Comparison of ENCODE assay signal across 8 cellular contexts in the genomic region with DNA sequence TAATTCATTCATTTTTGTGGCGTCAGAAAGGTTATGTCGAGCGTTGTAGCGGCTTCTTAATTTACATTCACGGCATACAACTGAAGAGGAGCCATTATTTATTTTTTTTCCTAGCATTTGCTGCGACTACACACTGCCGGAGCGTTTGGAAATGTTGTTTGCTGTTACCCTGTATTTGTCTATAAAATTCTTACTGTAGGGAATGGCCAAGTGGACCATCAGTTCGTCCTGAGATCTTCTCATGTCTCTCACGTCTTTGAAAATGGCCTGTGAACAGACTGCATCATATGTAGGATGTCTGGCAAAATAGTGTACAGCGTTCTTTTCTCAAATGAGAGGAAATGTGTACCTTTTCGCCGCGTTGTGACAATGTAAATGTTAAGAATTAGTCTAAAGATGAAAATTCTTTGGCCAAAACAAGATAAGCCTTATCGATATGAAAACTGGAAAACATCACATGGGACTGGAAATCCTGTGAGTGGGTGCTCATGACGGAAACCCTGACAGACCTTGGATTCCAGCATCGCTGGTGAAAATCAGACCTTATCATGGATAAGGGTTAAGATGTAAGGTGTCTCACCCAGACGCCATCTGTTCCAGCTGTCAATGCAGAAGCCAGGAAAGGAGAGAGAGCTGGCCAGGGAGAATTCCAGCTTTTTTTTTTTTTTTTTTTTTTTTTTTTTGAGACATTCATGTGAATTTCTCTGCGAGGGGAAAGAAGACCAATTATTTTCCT. TPM values are rescaled to one million over a fixed set of nuclear protein-coding genes. Genes with fewer than 3 reads are reported as not detected.
DNase-seq lines count a peak whose midpoint lies in the region; ATAC-seq and TF ChIP-seq lines count a peak whose summit lies in the region.

No MANE protein-coding gene starts in this region.

- H3K4me3 ChIP-seq in adipocyte (ENCODE audit: low read length): peak overlapping the region; percentile 95
- peak overlapping the region; percentile 56 to 83 (median 63) for H3K4me3 ChIP-seq in right lobe of liver
- H3K4me3 ChIP-seq in transverse colon: peak overlapping the region; percentile 72 to 99 (median 86)

- ATAC-seq in stimulated activated naive CD8-positive, alpha-beta T cell treated with anti-CD3 and anti-CD28 coated beads, Interleukin-15, Interleukin-2, amounts not matched to agents 100 U/mL and 50 U/mL, for 24 hours: no peak
- ATAC-seq in right lobe of liver (no peak), HG02798 (IDR thresholded peaks at IDR 0.05; ENCODE audit: poor library complexity, unreplicated experiment) (no peak), left lobe of liver (no peak), GM18868 (IDR thresholded peaks at IDR 0.05; ENCODE audit: unreplicated experiment) (no peak)

- H3K27me3 ChIP-seq in adipocyte (replicated peaks; ENCODE audit: control insufficient read depth, insufficient read depth, low read length): no peaks in the 10 kb centered on the region
- H3K27me3 ChIP-seq in right lobe of liver: no peaks in the 10 kb centered on the region
- no peaks in the 10 kb centered on the region for H3K27me3 ChIP-seq in transverse colon

- in situ Hi-C loops in transverse colon (cut with MboI; ENCODE audit: low pct_ligation_motif_present in 1 of 4, low pct_unique_long_range_greater_than_20kb in 1 of 4, low sequenced_read_pairs in 3 of 4): no loop called here

- no peak for DNase-seq in stimulated activated naive CD8-positive, alpha-beta T cell treated with anti-CD3 and anti-CD28 coated beads, Interleukin-15, Interleukin-2, amounts not matched to agents 100 U/mL and 50 U/mL, for 24 hours
- DNase-seq in adipocyte (ENCODE audit: low read depth) (peak; percentile 13), right lobe of liver (no peak), transverse colon (no peak), left lobe of liver (ENCODE audit: low spot score) (no peak)

- H3K4me1 ChIP-seq in adipocyte (ENCODE audit: control insufficient read depth, insufficient read depth, low read length) (peaks cover 36% of the 10 kb centered on the region), right lobe of liver (peaks cover 0 to 10% (median 0%) of the 10 kb centered on the region in 4 donors), transverse colon (peaks cover 0 to 38% (median 13%) of the 10 kb centered on the region in 4 donors)

- peaks cover 37% of the 10 kb centered on the region for H3K36me3 Mint-ChIP-seq in stimulated activated naive CD8-positive, alpha-beta T cell treated with anti-CD3 and anti-CD28 coated beads, Interleukin-15, Interleukin-2, amounts not matched to agents 100 ng/mL and 50 ng/mL, for 24 hours (ENCODE audit: low read depth)

- no peaks in the 10 kb centered on the region for H3K9me3 ChIP-seq in adipocyte (ENCODE audit: control insufficient read depth, low read length)
- H3K9me3 ChIP-seq in right lobe of liver: no peaks in the 10 kb centered on the region
- no peaks in the 10 kb centered on the region for H3K9me3 ChIP-seq in transverse colon

- peaks cover 71% of the 10 kb centered on the region for H3K4me1 Mint-ChIP-seq in stimulated activated naive CD8-positive, alpha-beta T cell treated with anti-CD3 and anti-CD28 coated beads, Interleukin-15, Interleukin-2, amounts not matched to agents 100 ng/mL and 50 ng/mL, for 24 hours (ENCODE audit: low read depth)

- H3K27me3 Mint-ChIP-seq in stimulated activated naive CD8-positive, alpha-beta T cell treated with anti-CD3 and anti-CD28 coated beads, Interleukin-15, Interleukin-2, amounts not matched to agents 100 ng/mL and 50 ng/mL, for 24 hours: no peaks in the 10 kb centered on the region

- peak overlapping the region; percentile 96 for H3K27ac Mint-ChIP-seq in stimulated activated naive CD8-positive, alpha-beta T cell treated with anti-CD3 and anti-CD28 coated beads, Interleukin-15, Interleukin-2, amounts not matched to agents 100 ng/mL and 50 ng/mL, for 24 hours

- TF ChIP-seq POLR2A in right lobe of liver (IDR thresholded peaks at IDR 0.05): no peak
- no peak for TF ChIP-seq POLR2A in transverse colon (IDR thresholded peaks at IDR 0.05)

- H3K27ac ChIP-seq in right lobe of liver (peak overlapping the region in 1 of 3 donors; percentile 83), transverse colon (peak overlapping the region; percentile 93 to 97 (median 95))

- TF ChIP-seq CTCF in right lobe of liver (IDR thresholded peaks at IDR 0.05): no peak
- no peak for TF ChIP-seq CTCF in transverse colon (IDR thresholded peaks at IDR 0.05)

- no peak for TF ChIP-seq EP300 in transverse colon (IDR thresholded peaks at IDR 0.05; ENCODE audit: low read depth)

- peak overlapping the region; percentile 92 for H3K4me3 Mint-ChIP-seq in stimulated activated naive CD8-positive, alpha-beta T cell treated with anti-CD3 and anti-CD28 coated beads, Interleukin-15, Interleukin-2, amounts not matched to agents 100 ng/mL and 50 ng/mL, for 24 hours

- H3K36me3 ChIP-seq in adipocyte (ENCODE audit: control insufficient read depth, insufficient read depth, low read length, severe bottlenecking) (no peaks in the 10 kb centered on the region), right lobe of liver (no peaks in the 10 kb centered on the region), transverse colon (no peaks in the 10 kb centered on the region)

- H3K9me3 Mint-ChIP-seq in stimulated activated naive CD8-positive, alpha-beta T cell treated with anti-CD3 and anti-CD28 coated beads, Interleukin-15, Interleukin-2, amounts not matched to agents 100 ng/mL and 50 ng/mL, for 24 hours: no peaks in the 10 kb centered on the region

- H3K9ac ChIP-seq in adipocyte (ENCODE audit: low read length): peak overlapping the region; percentile 90

- WGBS in right lobe of liver (ENCODE audit: insufficient coverage, low coverage, low lambda C conversion rate, missing lambda C conversion rate): 16% methylated on average over 19 of the region's 19 CpGs
- WGBS in transverse colon (ENCODE audit: low coverage in 1 of 2), 2 donors: 19 to 25% methylated on average over 19 of the region's 19 CpGs

- intact Hi-C loops in right lobe of liver (cut with DNase I) (loop anchor here in 1 of 2 donors (10.0 kb wide), 1 partner anchor 136 kb away; no protein-coding TSS in a partner anchor), transverse colon (cut with DNase I; ENCODE audit: low total_unique reads) (loop anchor here (10.0 kb wide), 1 partner anchor 136 kb away; no protein-coding TSS in a partner anchor)

RNA-seq across cellular contexts. Expression of gene TRAF3, which starts 1.5 kb away (rescaled TPM):
- total RNA-seq in right lobe of liver: 10 to 100 TPM in 1 of 6 experiments, 1 to 10 TPM in 5; 5.6 to 10.5 (median 8.3) TPM
- total RNA-seq in transverse colon: 10 to 100 TPM; 18.7 to 28.9 (median 25.0) TPM
- total RNA-seq in left lobe of liver: 8.5 TPM
